In the genomic region with DNA sequence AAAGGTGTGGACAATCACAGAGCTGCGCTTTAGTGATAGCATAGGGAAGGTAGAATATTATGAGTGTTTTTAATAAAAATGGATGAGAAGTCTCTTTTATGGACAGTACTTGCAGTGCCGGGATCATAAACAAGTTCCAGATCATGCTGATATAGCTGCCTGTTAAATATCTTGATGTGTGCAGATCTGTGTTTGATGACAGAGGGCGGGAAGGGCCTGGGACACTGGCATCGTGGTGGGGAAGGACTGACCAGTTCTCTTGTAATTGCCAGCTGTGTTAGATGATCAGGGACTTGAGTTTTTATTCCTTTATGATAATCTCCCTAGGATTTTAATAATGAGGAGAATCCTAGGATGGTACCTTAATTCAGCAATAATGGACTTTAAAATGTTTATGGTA, we compare ENCODE assay signal across 1 cellular context.
TF ChIP-seq lines count a peak whose summit lies in the region.

No MANE protein-coding gene starts in this region.

TF ChIP-seq in SK-N-SH treated with all-trans-retinoic acid at 6 μM for 48 hours, 23 proteins besides CTCF, POLR2A, EP300 and RAD21:
- TF ChIP-seq, protein P1, sequence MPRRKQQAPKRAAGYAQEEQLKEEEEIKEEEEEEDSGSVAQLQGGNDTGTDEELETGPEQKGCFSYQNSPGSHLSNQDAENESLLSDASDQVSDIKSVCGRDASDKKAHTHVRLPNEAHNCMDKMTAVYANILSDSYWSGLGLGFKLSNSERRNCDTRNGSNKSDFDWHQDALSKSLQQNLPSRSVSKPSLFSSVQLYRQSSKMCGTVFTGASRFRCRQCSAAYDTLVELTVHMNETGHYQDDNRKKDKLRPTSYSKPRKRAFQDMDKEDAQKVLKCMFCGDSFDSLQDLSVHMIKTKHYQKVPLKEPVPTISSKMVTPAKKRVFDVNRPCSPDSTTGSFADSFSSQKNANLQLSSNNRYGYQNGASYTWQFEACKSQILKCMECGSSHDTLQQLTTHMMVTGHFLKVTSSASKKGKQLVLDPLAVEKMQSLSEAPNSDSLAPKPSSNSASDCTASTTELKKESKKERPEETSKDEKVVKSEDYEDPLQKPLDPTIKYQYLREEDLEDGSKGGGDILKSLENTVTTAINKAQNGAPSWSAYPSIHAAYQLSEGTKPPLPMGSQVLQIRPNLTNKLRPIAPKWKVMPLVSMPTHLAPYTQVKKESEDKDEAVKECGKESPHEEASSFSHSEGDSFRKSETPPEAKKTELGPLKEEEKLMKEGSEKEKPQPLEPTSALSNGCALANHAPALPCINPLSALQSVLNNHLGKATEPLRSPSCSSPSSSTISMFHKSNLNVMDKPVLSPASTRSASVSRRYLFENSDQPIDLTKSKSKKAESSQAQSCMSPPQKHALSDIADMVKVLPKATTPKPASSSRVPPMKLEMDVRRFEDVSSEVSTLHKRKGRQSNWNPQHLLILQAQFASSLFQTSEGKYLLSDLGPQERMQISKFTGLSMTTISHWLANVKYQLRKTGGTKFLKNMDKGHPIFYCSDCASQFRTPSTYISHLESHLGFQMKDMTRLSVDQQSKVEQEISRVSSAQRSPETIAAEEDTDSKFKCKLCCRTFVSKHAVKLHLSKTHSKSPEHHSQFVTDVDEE (CRISPR knock-in tag; IDR thresholded peaks at IDR 0.05), result no peak
- TF ChIP-seq ZC3H10 (CRISPR knock-in tag; IDR thresholded peaks at IDR 0.05) (no peak), CSDC2 (CRISPR knock-in tag; IDR thresholded peaks at IDR 0.05) (no peak), SNAI2 (CRISPR knock-in tag; IDR thresholded peaks at IDR 0.05) (no peak), ESRRG (CRISPR knock-in tag; IDR thresholded peaks at IDR 0.05) (no peak), BACH2 (CRISPR knock-in tag; IDR thresholded peaks at IDR 0.05; ENCODE audit: borderline replicate concordance) (no peak), TOX (CRISPR knock-in tag; IDR thresholded peaks at IDR 0.05; ENCODE audit: borderline replicate concordance) (no peak), POU6F1 (CRISPR knock-in tag; IDR thresholded peaks at IDR 0.05; ENCODE audit: borderline replicate concordance, low read depth) (no peak), GLIS3 (CRISPR knock-in tag; IDR thresholded peaks at IDR 0.05) (no peak), OSR1 (CRISPR knock-in tag; IDR thresholded peaks at IDR 0.05) (no peak), RARB (CRISPR knock-in tag; IDR thresholded peaks at IDR 0.05) (no peak), TCF4 (CRISPR knock-in tag; IDR thresholded peaks at IDR 0.05; ENCODE audit: borderline replicate concordance) (no peak), ISL1 (CRISPR knock-in tag; IDR thresholded peaks at IDR 0.05) (no peak), ZNF70 (CRISPR knock-in tag; IDR thresholded peaks at IDR 0.05) (no peak)
- TF ChIP-seq, protein P2, sequence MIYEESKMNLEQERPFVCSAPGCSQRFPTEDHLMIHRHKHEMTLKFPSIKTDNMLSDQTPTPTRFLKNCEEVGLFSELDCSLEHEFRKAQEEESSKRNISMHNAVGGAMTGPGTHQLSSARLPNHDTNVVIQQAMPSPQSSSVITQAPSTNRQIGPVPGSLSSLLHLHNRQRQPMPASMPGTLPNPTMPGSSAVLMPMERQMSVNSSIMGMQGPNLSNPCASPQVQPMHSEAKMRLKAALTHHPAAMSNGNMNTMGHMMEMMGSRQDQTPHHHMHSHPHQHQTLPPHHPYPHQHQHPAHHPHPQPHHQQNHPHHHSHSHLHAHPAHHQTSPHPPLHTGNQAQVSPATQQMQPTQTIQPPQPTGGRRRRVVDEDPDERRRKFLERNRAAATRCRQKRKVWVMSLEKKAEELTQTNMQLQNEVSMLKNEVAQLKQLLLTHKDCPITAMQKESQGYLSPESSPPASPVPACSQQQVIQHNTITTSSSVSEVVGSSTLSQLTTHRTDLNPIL (CRISPR knock-in tag; IDR thresholded peaks at IDR 0.05; ENCODE audit: low read depth), result no peak
